26 cellular contexts compared by ENCODE assay signal in genomic region chr18:38023871-38024270, GRCh38.
"Had no signal": no experiment of that assay in that cellular context is flagged by ENCODE, and none has a peak within 500 bp of the region (broad histone marks: within the 10 kb centered on the region; RNA-seq: fewer than 3 reads in every experiment).

No MANE protein-coding gene starts in this region.

- H3K27me3 Mint-ChIP-seq: activated CD4-positive, alpha-beta memory T cell treated with anti-CD3 and anti-CD28 coated beads, Interleukin-2, amount 10 ng/mL, durations not matched to agents 7 days and 5 days; activated CD4-positive, alpha-beta T cell treated with anti-CD3 and anti-CD28 coated beads for 36 hours; activated CD4-positive, alpha-beta T cell treated with anti-CD3 and anti-CD28 coated beads, Interleukin-2, amount 10 ng/mL, durations not matched to agents 24 days and 14 days; activated naive CD8-positive, alpha-beta T cell; activated T-cell treated with anti-CD3 and anti-CD28 coated beads, Interleukin-2, amount 50 U/mL, for 24 hours; effector memory CD8-positive, alpha-beta T cell had no signal

- H3K27ac ChIP-seq: body of pancreas, esophagus squamous epithelium, gastroesophageal sphincter had no signal

- H3K4me3 ChIP-seq: body of pancreas, esophagus squamous epithelium, gastroesophageal sphincter had no signal

- FAIRE-seq: colon had no signal

- H3K4me1 Mint-ChIP-seq: activated CD4-positive, alpha-beta memory T cell treated with anti-CD3 and anti-CD28 coated beads, Interleukin-2, amount 10 ng/mL, durations not matched to agents 7 days and 5 days; activated CD4-positive, alpha-beta T cell treated with anti-CD3 and anti-CD28 coated beads for 36 hours; activated CD4-positive, alpha-beta T cell treated with anti-CD3 and anti-CD28 coated beads, Interleukin-2, amount 10 ng/mL, durations not matched to agents 24 days and 14 days had no signal

- H3K9me3 Mint-ChIP-seq: activated CD4-positive, alpha-beta memory T cell treated with anti-CD3 and anti-CD28 coated beads, Interleukin-2, amount 10 ng/mL, durations not matched to agents 7 days and 5 days; activated CD4-positive, alpha-beta T cell treated with anti-CD3 and anti-CD28 coated beads, Interleukin-2, amount 10 ng/mL, durations not matched to agents 24 days and 14 days had no signal

- ATAC-seq: activated CD4-positive, alpha-beta T cell treated with anti-CD3 and anti-CD28 coated beads for 36 hours; activated T-cell treated with anti-CD3 and anti-CD28 coated beads, Interleukin-2, amount 50 U/mL, for 72 hours; body of pancreas; effector memory CD8-positive, alpha-beta T cell; gastroesophageal sphincter had no signal

- H3K4me1 ChIP-seq: body of pancreas, esophagus squamous epithelium, gastroesophageal sphincter had no signal

- H3K9me3 ChIP-seq: body of pancreas, esophagus squamous epithelium, gastroesophageal sphincter had no signal

- DNase-seq: activated CD4-positive, alpha-beta memory T cell treated with anti-CD3 and anti-CD28 coated beads, Interleukin-2, amount 10 ng/mL, durations not matched to agents 7 days and 5 days; activated CD4-positive, alpha-beta T cell treated with anti-CD3 and anti-CD28 coated beads for 36 hours; activated CD4-positive, alpha-beta T cell treated with anti-CD3 and anti-CD28 coated beads, Interleukin-2, amount 10 ng/mL, durations not matched to agents 24 days and 14 days; activated CD4-positive, CD25-positive, alpha-beta regulatory T cell; activated CD4-positive, CD25-positive, alpha-beta regulatory T cell treated with anti-CD3 and anti-CD28 coated beads, Interleukin-2, amount 50 U/mL, for 72 hours; activated CD8-positive, alpha-beta memory T cell treated with anti-CD3 and anti-CD28 coated beads, Interleukin-2, amount 50 U/mL, for 48 hours; activated gamma-delta T cell; activated naive CD4-positive, alpha-beta T cell treated with anti-CD3 and anti-CD28 coated beads, Interleukin-2, amount 50 U/mL, for 16 hours; activated naive CD4-positive, alpha-beta T cell treated with Interleukin-2 at 50 U/mL for 16 hours; activated T-cell treated with anti-CD3 and anti-CD28 coated beads for 4 hours; activated T-cell treated with anti-CD3 and anti-CD28 coated beads, Interleukin-2, amount 50 U/mL, for 24 hours; activated T-cell treated with anti-CD3 and anti-CD28 coated beads, Interleukin-2, amount 50 U/mL, for 72 hours; amniotic stem cell; anterior cingulate cortex; body of pancreas; cortex of kidney; dermis blood vessel endothelial cell; effector CD4-positive, alpha-beta T cell; effector memory CD8-positive, alpha-beta T cell; esophagus squamous epithelium; foreskin melanocyte; head of caudate nucleus; T-helper 2 cell had no signal

- H3K4me3 Mint-ChIP-seq: activated CD4-positive, alpha-beta memory T cell treated with anti-CD3 and anti-CD28 coated beads, Interleukin-2, amount 10 ng/mL, durations not matched to agents 7 days and 5 days; activated CD4-positive, alpha-beta T cell treated with anti-CD3 and anti-CD28 coated beads for 36 hours; activated CD4-positive, alpha-beta T cell treated with anti-CD3 and anti-CD28 coated beads, Interleukin-2, amount 10 ng/mL, durations not matched to agents 24 days and 14 days; activated naive CD8-positive, alpha-beta T cell; activated T-cell treated with anti-CD3 and anti-CD28 coated beads, Interleukin-2, amount 50 U/mL, for 24 hours; activated T-cell treated with anti-CD3 and anti-CD28 coated beads, Interleukin-2, amount 50 U/mL, for 72 hours; effector memory CD8-positive, alpha-beta T cell had no signal

- H3K27me3 ChIP-seq: body of pancreas, esophagus squamous epithelium, gastroesophageal sphincter had no signal

- H3K36me3 ChIP-seq: esophagus squamous epithelium, gastroesophageal sphincter had no signal

- H3K27ac Mint-ChIP-seq: activated CD4-positive, alpha-beta memory T cell treated with anti-CD3 and anti-CD28 coated beads, Interleukin-2, amount 10 ng/mL, durations not matched to agents 7 days and 5 days; activated CD4-positive, alpha-beta T cell treated with anti-CD3 and anti-CD28 coated beads for 36 hours; activated CD4-positive, alpha-beta T cell treated with anti-CD3 and anti-CD28 coated beads, Interleukin-2, amount 10 ng/mL, durations not matched to agents 24 days and 14 days; activated naive CD8-positive, alpha-beta T cell; activated T-cell treated with anti-CD3 and anti-CD28 coated beads, Interleukin-2, amount 50 U/mL, for 24 hours; activated T-cell treated with anti-CD3 and anti-CD28 coated beads, Interleukin-2, amount 50 U/mL, for 72 hours; effector memory CD8-positive, alpha-beta T cell had no signal

- H3K36me3 Mint-ChIP-seq: activated naive CD8-positive, alpha-beta T cell had no signal
